ENCODE assay signal across 19 cellular contexts in genomic region chr4:185312699-185313098, GRCh38.
"Had no signal": no experiment of that assay in that cellular context is flagged by ENCODE, and none has a peak within 500 bp of the region (broad histone marks: within the 10 kb centered on the region; RNA-seq: fewer than 3 reads in every experiment).

No MANE protein-coding gene starts in this region.

- H3K9me3 Mint-ChIP-seq: immature natural killer cell, nephron progenitor cell had no signal

- H3K4me3 ChIP-seq: dorsolateral prefrontal cortex, esophagus muscularis mucosa, lower lobe of right lung, prostate gland, sigmoid colon, stomach, thyroid gland had no signal

- H3K9me3 ChIP-seq: esophagus muscularis mucosa, lower lobe of right lung, prostate gland, sigmoid colon, stomach, thyroid gland had no signal

- H3K27ac Mint-ChIP-seq: immature natural killer cell; nephron progenitor cell; stimulated activated effector memory CD8-positive, alpha-beta T cell treated with anti-CD3 and anti-CD28 coated beads, Interleukin-12 subunit alpha, Interleukin-12 subunit beta, amount 100 ng/mL, for 72 hours had no signal

- ATAC-seq: left ventricle myocardium superior; lower lobe of right lung; naive thymus-derived CD8-positive, alpha-beta T cell; right cardiac atrium; stimulated activated effector memory CD8-positive, alpha-beta T cell treated with anti-CD3 and anti-CD28 coated beads, Interleukin-12 subunit alpha, Interleukin-12 subunit beta, amount 100 ng/mL, for 72 hours had no signal

- H3K4me1 ChIP-seq: esophagus muscularis mucosa, lower lobe of right lung, prostate gland, sigmoid colon, stomach had no signal

- H3K4me1 Mint-ChIP-seq: immature natural killer cell, nephron progenitor cell had no signal

- H3K27me3 Mint-ChIP-seq: naive thymus-derived CD8-positive, alpha-beta T cell had no signal

- H3K27me3 ChIP-seq: dorsolateral prefrontal cortex, esophagus muscularis mucosa, sigmoid colon, stomach, thyroid gland had no signal

- DNase-seq: cerebellar nuclear complex; dorsolateral prefrontal cortex; effector CD4-positive, alpha-beta T cell; hypothalamus; immature natural killer cell; left ventricle myocardium superior; lower lobe of right lung; naive thymus-derived CD8-positive, alpha-beta T cell; nephron progenitor cell; right cardiac atrium; sigmoid colon; stimulated activated CD4-positive, alpha-beta T cell treated with anti-CD3 and anti-CD28 coated beads, Interleukin-2, amount 100 ng/mL, for 24 hours; stimulated activated CD4-positive, alpha-beta T cell treated with anti-CD3 and anti-CD28 coated beads, Interleukin-4, amount 100 ng/mL, for 24 hours; stimulated activated naive CD4-positive, alpha-beta T cell treated with Interleukin-2 at 50 U/mL for 16 hours; stomach; thyroid gland had no signal

- H3K4me3 Mint-ChIP-seq: immature natural killer cell; naive thymus-derived CD8-positive, alpha-beta T cell; nephron progenitor cell; stimulated activated effector memory CD8-positive, alpha-beta T cell treated with anti-CD3 and anti-CD28 coated beads, Interleukin-12 subunit alpha, Interleukin-12 subunit beta, amount 100 ng/mL, for 72 hours had no signal

- H3K27ac ChIP-seq: dorsolateral prefrontal cortex, esophagus muscularis mucosa, lower lobe of right lung, prostate gland, sigmoid colon, stomach had no signal
